In the genomic region with DNA sequence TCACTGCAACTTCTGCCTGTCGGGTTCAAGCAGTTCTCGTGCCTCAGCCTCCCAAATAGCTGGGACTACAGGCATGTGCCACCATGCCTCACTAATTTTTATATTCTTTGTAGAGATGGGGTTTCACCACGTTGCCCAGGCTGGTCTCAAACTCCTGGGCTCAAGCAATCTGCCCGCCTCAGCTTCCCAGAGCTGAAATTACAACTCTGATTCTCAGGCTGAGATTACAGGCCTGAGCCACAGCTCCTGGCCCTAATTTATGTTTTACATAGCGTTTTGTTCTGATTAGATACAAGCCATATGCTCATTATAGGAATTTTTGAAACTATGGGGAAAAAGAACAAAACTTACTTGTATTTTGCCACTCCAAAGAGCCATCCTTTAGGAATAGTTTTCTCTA, we compare ENCODE assay signal across 2 cellular contexts. TPM values are rescaled to one million over a fixed set of nuclear protein-coding genes. Genes with fewer than 3 reads are reported as not detected.
"Had no signal": no experiment of that assay in that cellular context is flagged by ENCODE, and none has a peak within 500 bp of the region (broad histone marks: within the 10 kb centered on the region; RNA-seq: fewer than 3 reads in every experiment).

No MANE protein-coding gene starts in this region.

RNA-seq across cellular contexts. Expression of a gene that starts 22.8 kb away (rescaled TPM):
- total RNA-seq: thoracic aorta, upper lobe of right lung had no signal
